In the genomic region with DNA sequence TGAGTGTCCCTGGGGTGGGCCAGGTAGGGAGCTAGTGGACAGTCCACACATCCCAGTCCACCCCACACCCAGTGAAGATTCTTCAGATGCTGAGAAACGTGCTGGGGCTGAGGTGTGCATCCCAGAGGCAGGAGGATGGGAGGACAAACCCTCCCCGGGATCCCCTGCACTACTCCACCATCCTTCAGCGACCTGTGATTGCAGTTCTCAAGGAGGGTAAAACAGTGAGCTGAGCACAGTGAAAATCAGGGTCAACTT, we compare ENCODE assay signal across 26 cellular contexts.
"Had no signal": no experiment of that assay in that cellular context is flagged by ENCODE, and none has a peak within 500 bp of the region (broad histone marks: within the 10 kb centered on the region; RNA-seq: fewer than 3 reads in every experiment).

No MANE protein-coding gene starts in this region.

- H3K4me2 ChIP-seq: KMS-11 had no signal

- H3K9me3 Mint-ChIP-seq: activated CD4-positive, alpha-beta T cell treated with anti-CD3 and anti-CD28 coated beads, Interleukin-2, amount 10 ng/mL, durations not matched to agents 24 days and 14 days; activated CD8-positive, alpha-beta T cell treated with anti-CD3 and anti-CD28 coated beads for 36 hours; activated naive CD4-positive, alpha-beta T cell treated with anti-CD3 and anti-CD28 coated beads, Interleukin-2, amount 50 U/mL, for 24 hours; activated naive CD8-positive, alpha-beta T cell treated with anti-CD3 and anti-CD28 coated beads, Interleukin-2, amount 10 ng/mL, durations not matched to agents 7 days and 5 days; activated T-helper 2 cell treated with anti-CD3 and anti-CD28 coated beads, Interferon-gamma antibody, Interleukin-2, Interleukin-4, amounts not matched to agents 10 μg/mL and 5 μg/mL and 100 μg/mL, durations not matched to agents 14 hours and 24 hours and 36 hours had no signal

- H3K4me3 ChIP-seq: ascending aorta had no signal

- DNase-seq: activated CD4-positive, alpha-beta T cell treated with anti-CD3 and anti-CD28 coated beads, Interleukin-2, amount 10 ng/mL, durations not matched to agents 24 days and 14 days; activated CD4-positive, alpha-beta T cell treated with anti-CD3 and anti-CD28 coated beads, Interleukin-2, amount 50 U/mL, for 4 hours; activated CD8-positive, alpha-beta T cell treated with anti-CD3 and anti-CD28 coated beads for 36 hours; activated gamma-delta T cell; activated naive CD4-positive, alpha-beta T cell treated with Interleukin-2 at 50 U/mL for 16 hours; activated naive CD8-positive, alpha-beta T cell treated with anti-CD3 and anti-CD28 coated beads, Interleukin-2, amount 10 ng/mL, durations not matched to agents 7 days and 5 days; activated T-cell treated with anti-CD3 and anti-CD28 coated beads, Interleukin-2, amount 50 U/mL, for 1 hour; amygdala; MM.1S; MV-4-11; NCI-H1092; NCI-H1436 treated with DMSO at 0.1 percent for 48 hours; NCI-H1694 treated with DMSO at 0.1 percent for 48 hours; NCI-H2029; NCI-H345; NCI-H524 treated with DMSO at 0.1 percent for 48 hours; SIG-M5; SW 1271; T-helper 1 cell; T-helper 2 cell; T-helper 9 cell had no signal

- H3K27me3 ChIP-seq: ascending aorta had no signal

- H3K27ac ChIP-seq: ascending aorta, KMS-11 had no signal

- H3K36me3 ChIP-seq: ascending aorta had no signal

- H3K9ac ChIP-seq: KMS-11 had no signal

- ATAC-seq: activated CD8-positive, alpha-beta T cell treated with anti-CD3 and anti-CD28 coated beads for 36 hours; Panc1 had no signal

- H3K9me3 ChIP-seq: ascending aorta had no signal

- H3K27ac Mint-ChIP-seq: activated CD4-positive, alpha-beta T cell treated with anti-CD3 and anti-CD28 coated beads, Interleukin-2, amount 10 ng/mL, durations not matched to agents 24 days and 14 days; activated CD8-positive, alpha-beta T cell treated with anti-CD3 and anti-CD28 coated beads for 36 hours; activated naive CD4-positive, alpha-beta T cell treated with anti-CD3 and anti-CD28 coated beads, Interleukin-2, amount 50 U/mL, for 24 hours; activated naive CD8-positive, alpha-beta T cell treated with anti-CD3 and anti-CD28 coated beads, Interleukin-2, amount 10 ng/mL, durations not matched to agents 7 days and 5 days; activated T-helper 2 cell treated with anti-CD3 and anti-CD28 coated beads, Interferon-gamma antibody, Interleukin-2, Interleukin-4, amounts not matched to agents 10 μg/mL and 5 μg/mL and 100 μg/mL, durations not matched to agents 14 hours and 24 hours and 36 hours had no signal

- H3K4me3 Mint-ChIP-seq: activated CD4-positive, alpha-beta T cell treated with anti-CD3 and anti-CD28 coated beads, Interleukin-2, amount 10 ng/mL, durations not matched to agents 24 days and 14 days; activated CD8-positive, alpha-beta T cell treated with anti-CD3 and anti-CD28 coated beads for 36 hours; activated naive CD4-positive, alpha-beta T cell treated with anti-CD3 and anti-CD28 coated beads, Interleukin-2, amount 50 U/mL, for 24 hours; activated naive CD8-positive, alpha-beta T cell treated with anti-CD3 and anti-CD28 coated beads, Interleukin-2, amount 10 ng/mL, durations not matched to agents 7 days and 5 days had no signal

- H3K4me1 ChIP-seq: ascending aorta had no signal

- H3K36me3 Mint-ChIP-seq: activated naive CD4-positive, alpha-beta T cell treated with anti-CD3 and anti-CD28 coated beads, Interleukin-2, amount 50 U/mL, for 24 hours; activated naive CD8-positive, alpha-beta T cell treated with anti-CD3 and anti-CD28 coated beads, Interleukin-2, amount 10 ng/mL, durations not matched to agents 7 days and 5 days had no signal
